ENCODE assay signal across 13 cellular contexts in genomic region chr19:40594657-40595077, GRCh38. TPM values are rescaled to one million over a fixed set of nuclear protein-coding genes. Genes with fewer than 3 reads are reported as not detected.
DNase-seq lines count a peak whose midpoint lies in the region; ATAC-seq and TF ChIP-seq lines count a peak whose summit lies in the region.
"Had no signal": no experiment of that assay in that cellular context is flagged by ENCODE, and none has a peak within 500 bp of the region (broad histone marks: within the 10 kb centered on the region; RNA-seq: fewer than 3 reads in every experiment).

No MANE protein-coding gene starts in this region.

- peaks cover 0 to 20% (median 0%) of the 10 kb centered on the region in 11 experiments; a peak in 6 of 22 replicates for H4K20me1 ChIP-seq in BLaER1 treated with 17β-estradiol and CSF1 and Interleukin-3, amounts not matched to agents 10 nM and 100 nM
- no peaks in the 10 kb centered on the region for H4K20me1 ChIP-seq in HCT116 (ENCODE audit: insufficient read depth)

- no peak overlapping the region for H4K91ac ChIP-seq in trophoblast cell (ENCODE audit: low read depth, low read length)

- no peak overlapping the region for H2BK15ac ChIP-seq in mesendoderm (replicated peaks; ENCODE audit: low read depth)

- H3K27ac ChIP-seq in BLaER1 treated with 17β-estradiol and CSF1 and Interleukin-3, amounts not matched to agents 10 nM and 100 nM = peak overlapping the region in 1 of 11 experiments; percentile 9; a peak in 1 of 22 replicates
- peak overlapping the region; percentile 43 for H3K27ac ChIP-seq in HCT116 (ENCODE audit: low read depth, low read length)
- no peak overlapping the region for H3K27ac ChIP-seq in mesendoderm (ENCODE audit: low read depth, low read length)
- H3K27ac ChIP-seq in upper lobe of right lung = no peak overlapping the region
- H3K27ac ChIP-seq in trophoblast cell (ENCODE audit: low read depth, low read length) = no peak overlapping the region
- H3K27ac ChIP-seq: gastroesophageal sphincter, neutrophil had no signal

- H3K56ac ChIP-seq in mesendoderm (ENCODE audit: low read length) = peak overlapping the region; percentile 34

- no peak overlapping the region for H2BK12ac ChIP-seq in trophoblast cell (ENCODE audit: low read length)

- no peak for TF ChIP-seq RAD21 in HCT116 (IDR thresholded peaks at IDR 0.05; ENCODE audit: low read depth)

- H3K9ac ChIP-seq in BLaER1 treated with 17β-estradiol and CSF1 and Interleukin-3, amounts not matched to agents 10 nM and 100 nM = no peak overlapping the region
- H3K9ac ChIP-seq in HCT116 (ENCODE audit: low read length) (peak overlapping the region; percentile 32), mesendoderm (ENCODE audit: low read length) (no peak overlapping the region), trophoblast cell (ENCODE audit: low read length) (no peak overlapping the region)

- intact Hi-C loops in HCT116 (cut with micrococcal nuclease) = loop anchor here (5.0 kb wide), 1 partner anchor 72 kb away; no protein-coding TSS in a partner anchor
- intact Hi-C loops in upper lobe of right lung (cut with DNase I) = loop anchor here (5.0 kb wide), 1 partner anchor 67 kb away; no protein-coding TSS in a partner anchor

- POLR2A ChIA-PET in HCT116 (lab: Charles Lee) = interaction anchor here (0.8 to 1.3 kb wide), 3 partner anchors 9 to 19 kb away, joined by 3 to 7 read pairs (median 3); no protein-coding TSS in a partner anchor

- H2AFZ ChIP-seq in HCT116 (ENCODE audit: low read depth, low read length, poor library complexity, severe bottlenecking) (peak overlapping the region; percentile 49), trophoblast cell (ENCODE audit: insufficient read depth, low read length, poor library complexity) (no peak overlapping the region)

- no peaks in the 10 kb centered on the region for H3K9me2 ChIP-seq in HCT116 (ENCODE audit: insufficient read depth)

- H3K27me3 ChIP-seq in BLaER1 treated with 17β-estradiol and CSF1 and Interleukin-3, amounts not matched to agents 10 nM and 100 nM = peaks cover 26 to 44% (median 32%) of the 10 kb centered on the region in 11 experiments
- H3K27me3 ChIP-seq in HCT116 (ENCODE audit: insufficient read depth, low read length) (no peaks in the 10 kb centered on the region), mesendoderm (ENCODE audit: insufficient read depth, low read length, poor library complexity) (peaks cover 12% of the 10 kb centered on the region), upper lobe of right lung (peaks cover 31% of the 10 kb centered on the region), trophoblast cell (ENCODE audit: insufficient read depth, low read length) (peaks cover 21% of the 10 kb centered on the region)

- H3K79me2 ChIP-seq in HCT116 (ENCODE audit: insufficient read depth, low read length) (peaks cover 6% of the 10 kb centered on the region; the same call in 1 of the 2 replicates), mesendoderm (ENCODE audit: control insufficient read depth, insufficient read depth, low read length) (no peaks in the 10 kb centered on the region), trophoblast cell (ENCODE audit: control insufficient read depth, insufficient read depth, low read length, poor library complexity) (no peaks in the 10 kb centered on the region)

- no peak overlapping the region for H2BK120ac ChIP-seq in mesendoderm (ENCODE audit: low read depth, low read length)
- no peak overlapping the region for H2BK120ac ChIP-seq in trophoblast cell (ENCODE audit: insufficient read depth, low read length, poor library complexity)

- H3K4me3 ChIP-seq in BLaER1 treated with 17β-estradiol and CSF1 and Interleukin-3, amounts not matched to agents 10 nM and 100 nM = no peak overlapping the region
- peak overlapping the region in 1 of 2 experiments; percentile 12; a peak in 1 of 4 replicates for H3K4me3 ChIP-seq in HCT116 (replicated peaks in 1 of 2; ENCODE audit: low read depth in 1 of 2, low read length in 2 of 2)
- no peak overlapping the region for H3K4me3 ChIP-seq in mesendoderm (ENCODE audit: low read length)
- H3K4me3 ChIP-seq in upper lobe of right lung = no peak overlapping the region
- H3K4me3 ChIP-seq in trophoblast cell (ENCODE audit: low read depth, low read length) = no peak overlapping the region
- H3K4me3 ChIP-seq: gastroesophageal sphincter had no signal

- no peak overlapping the region for H3K23ac ChIP-seq in mesendoderm (ENCODE audit: low read length)
- no peak overlapping the region for H3K23ac ChIP-seq in trophoblast cell (ENCODE audit: low read length)

- peaks cover 17 to 31% (median 24%) of the 10 kb centered on the region in 11 experiments; a peak in 21 of 22 replicates for H3K36me3 ChIP-seq in BLaER1 treated with 17β-estradiol and CSF1 and Interleukin-3, amounts not matched to agents 10 nM and 100 nM
- H3K36me3 ChIP-seq in HCT116 (ENCODE audit: control insufficient read depth in 1 of 2, insufficient read depth in 2 of 2, low read length in 2 of 2) (no peaks in the 10 kb centered on the region), mesendoderm (ENCODE audit: control insufficient read depth, insufficient read depth, low read length) (no peaks in the 10 kb centered on the region), upper lobe of right lung (no peaks in the 10 kb centered on the region), trophoblast cell (ENCODE audit: control insufficient read depth in 1 of 2, insufficient read depth in 2 of 2, low read length in 2 of 2) (peaks cover 8 to 10% of the 10 kb centered on the region in 2 experiments)

- no peak overlapping the region for H2AK5ac ChIP-seq in mesendoderm (ENCODE audit: low read length)
- no peak overlapping the region for H2AK5ac ChIP-seq in trophoblast cell (ENCODE audit: low read length)

- RAD21 ChIA-PET in HCT116 (lab: Charles Lee; ENCODE audit: low non-redundant PET in 1 of 2, low total read pairs in 2 of 2, uncharacterized antibody in 2 of 2, unreplicated experiment in 2 of 2) = no interaction called here

- H3K79me1 ChIP-seq in mesendoderm (ENCODE audit: low read length) (no peaks in the 10 kb centered on the region), trophoblast cell (ENCODE audit: low read length) (peaks cover 2% of the 10 kb centered on the region)

- no peak overlapping the region for H3K4ac ChIP-seq in mesendoderm (ENCODE audit: low read depth, low read length)
- no peak overlapping the region for H3K4ac ChIP-seq in trophoblast cell (ENCODE audit: low read depth, low read length)

- no CpG with 5 or more reads among the region's 13 CpGs for WGBS in mesendoderm (ENCODE audit: extremely low coverage, insufficient coverage, low lambda C conversion rate)
- WGBS in trophoblast cell (ENCODE audit: extremely low coverage, insufficient coverage, insufficient read length) = no CpG with 5 or more reads among the region's 13 CpGs

- H3K14ac ChIP-seq in trophoblast cell (ENCODE audit: low read length) = no peak overlapping the region

- DNase-seq in HCT116 (ENCODE audit: low read depth, low spot score) (no peak), amniotic epithelial cell (ENCODE audit: low read depth) (peak; percentile 39), mesendoderm (no peak), upper lobe of right lung (no peak), NCI-H2107 treated with DMSO at 0.1 percent for 48 hours (lab: John Stamatoyannopoulos, UW; ENCODE audit: unreplicated experiment) (no peak), trophoblast cell (no peak)
- DNase-seq: activated CD4-positive, alpha-beta T cell treated with anti-CD3 and anti-CD28 coated beads for 4 hours; GOT3; NCI-H526 treated with DMSO at 0.1 percent for 48 hours had no signal

- TF ChIP-seq POLR2A in HCT116 (IDR thresholded peaks at IDR 0.05; ENCODE audit: borderline replicate concordance, extremely low read depth, insufficient read depth, insufficient read length) = no peak

- no peak overlapping the region for H4K12ac ChIP-seq in trophoblast cell (ENCODE audit: low read depth, low read length)

- BruUV-seq in HCT116 (replicated peaks; lab: Mats Ljungman, UMichigan) = no TSS peak

- no peak overlapping the region for H4K5ac ChIP-seq in mesendoderm (ENCODE audit: low read length)

- ATAC-seq in HCT116 (peak; percentile 27), upper lobe of right lung (no peak), GM21381 (IDR thresholded peaks at IDR 0.05; ENCODE audit: unreplicated experiment) (no peak)
- ATAC-seq: gastroesophageal sphincter had no signal

- peaks cover 32 to 64% (median 50%) of the 10 kb centered on the region in 10 experiments for H3K4me1 ChIP-seq in BLaER1 treated with 17β-estradiol and CSF1 and Interleukin-3, amounts not matched to agents 10 nM and 100 nM
- H3K4me1 ChIP-seq in HCT116 (ENCODE audit: control insufficient read depth in 1 of 2, insufficient read depth in 2 of 2, low read length in 2 of 2) (peaks cover 23 to 57% of the 10 kb centered on the region in 2 experiments), mesendoderm (ENCODE audit: control insufficient read depth, low read depth, low read length) (no peaks in the 10 kb centered on the region), upper lobe of right lung (peaks cover 24% of the 10 kb centered on the region), trophoblast cell (ENCODE audit: control insufficient read depth in 1 of 2, insufficient read depth in 2 of 2, low read length in 2 of 2) (peaks cover 3 to 11% of the 10 kb centered on the region in 2 experiments)

- H3K9me3 ChIP-seq in BLaER1 treated with 17β-estradiol and CSF1 and Interleukin-3, amounts not matched to agents 10 nM and 100 nM (replicated peaks in 1 of 11) = no peaks in the 10 kb centered on the region
- H3K9me3 ChIP-seq in HCT116 (ENCODE audit: control insufficient read depth in 1 of 2, insufficient read depth in 1 of 2, low read depth in 1 of 2, low read length in 2 of 2) (no peaks in the 10 kb centered on the region), upper lobe of right lung (no peaks in the 10 kb centered on the region), trophoblast cell (ENCODE audit: insufficient read depth, low read depth, low read length) (peaks cover 2% of the 10 kb centered on the region)
- H3K9me3 ChIP-seq: gastroesophageal sphincter, neutrophil had no signal

- no peak overlapping the region for H4K8ac ChIP-seq in mesendoderm (ENCODE audit: low read depth, low read length)
- no peak overlapping the region for H4K8ac ChIP-seq in trophoblast cell (ENCODE audit: low read depth, low read length)

- H3K4me2 ChIP-seq in BLaER1 treated with 17β-estradiol and CSF1 and Interleukin-3, amounts not matched to agents 10 nM and 100 nM = peak overlapping the region in 9 of 11 experiments; percentile 46 to 80 (median 68); a peak in 18 of 22 replicates
- H3K4me2 ChIP-seq in HCT116 (ENCODE audit: low read length) (peak overlapping the region; percentile 62), mesendoderm (ENCODE audit: low read length) (no peak overlapping the region), trophoblast cell (ENCODE audit: low read length) (no peak overlapping the region)

- TF ChIP-seq CTCF in HCT116 (IDR thresholded peaks at IDR 0.05 in 2 of 3, conservative IDR thresholded peaks at IDR 0.05 in 1 of 3; ENCODE audit: borderline replicate concordance in 1 of 3, insufficient read depth in 1 of 3, low read depth in 2 of 3, low read length in 2 of 3) (peak in 1 of 3 experiments; percentile 11; a peak in 1 of 6 replicates), upper lobe of right lung (IDR thresholded peaks at IDR 0.05) (no peak)

- CTCF ChIA-PET in HCT116 (lab: Charles Lee) = interaction anchor here (0.7 to 1.4 kb wide), 7 partner anchors 15 to 289 kb away, joined by 3 to 8 read pairs (median 3); partner anchors contain the start of gene EGLN2

- H2BK5ac ChIP-seq in mesendoderm (ENCODE audit: low read length) (no peak overlapping the region), trophoblast cell (ENCODE audit: low read depth, low read length, poor library complexity) (no peak overlapping the region)

- H3K18ac ChIP-seq in mesendoderm (ENCODE audit: low read length) (no peak overlapping the region), trophoblast cell (ENCODE audit: low read length) (no peak overlapping the region)

RNA-seq across cellular contexts. Expression of gene LTBP4, which starts 6.5 kb away (rescaled TPM):
- total RNA-seq in HCT116 (2021; ENCODE audit: unreplicated experiment) (310 TPM), upper lobe of right lung (430 TPM)
- polyA plus RNA-seq in HCT116 (2012) = 248 and 382 TPM in 2 replicates
- 28.7 TPM for polyA plus RNA-seq in mesendoderm (2013, experiment 1 of 2)
- polyA plus RNA-seq in mesendoderm (2013, experiment 2 of 2) = 28.9 TPM
- polyA plus RNA-seq in trophoblast cell (2013) = 93.8 and 98.4 TPM in 2 replicates

RNA-seq across cellular contexts. Expression of gene SHKBP1, which starts 18.0 kb away (rescaled TPM):
- total RNA-seq in HCT116 (2021; ENCODE audit: unreplicated experiment) (97.4 TPM), upper lobe of right lung (68.1 TPM)
- polyA plus RNA-seq in HCT116 (2012) = 95.7 and 104 TPM in 2 replicates
- 52.1 TPM for polyA plus RNA-seq in mesendoderm (2013, experiment 1 of 2)
- polyA plus RNA-seq in mesendoderm (2013, experiment 2 of 2) = 49.6 TPM
- polyA plus RNA-seq in trophoblast cell (2013) = 86.0 and 94.0 TPM in 2 replicates

Comparison
In these comparisons a context has a peak if more than half of its experiments do, and no peak if none do; other contexts are left out.
1. H3K4me2 ChIP-seq: peak in BLaER1 treated with 17β-estradiol and CSF1 and Interleukin-3, amounts not matched to agents 10 nM and 100 nM (9 of 11) and HCT116 (single experiment); none in mesendoderm (single experiment) and trophoblast cell (single experiment).